ENCODE assay signal across 8 cellular contexts in genomic region chr11:34174411-34175041, GRCh38.
DNase-seq lines count a peak whose midpoint lies in the region; ATAC-seq and TF ChIP-seq lines count a peak whose summit lies in the region.

No MANE protein-coding gene starts in this region.

- H3K9me3 Mint-ChIP-seq in activated CD8-positive, alpha-beta T cell treated with anti-CD3 and anti-CD28 coated beads for 36 hours = no peaks in the 10 kb centered on the region
- H3K9me3 Mint-ChIP-seq in memory B cell = no peaks in the 10 kb centered on the region

- ATAC-seq in GM19035 (IDR thresholded peaks at IDR 0.05; ENCODE audit: unreplicated experiment) (peak; percentile 88), HG03342 (IDR thresholded peaks at IDR 0.05; ENCODE audit: unreplicated experiment) (peak; percentile 87), memory B cell (ENCODE audit: low read depth) (peak; percentile 99)
- peak; percentile 100 for ATAC-seq in activated CD8-positive, alpha-beta T cell treated with anti-CD3 and anti-CD28 coated beads for 36 hours

- intact Hi-C loops in activated CD8-positive, alpha-beta T cell treated with anti-CD3 and anti-CD28 coated beads for 36 hours (cut with micrococcal nuclease) = loop anchor here (1.0 to 10.0 kb wide), 3 partner anchors 68 to 300 kb away; no protein-coding TSS in a partner anchor

- no peaks in the 10 kb centered on the region; the same call in 1 of the 2 replicates for H3K4me1 ChIP-seq in BE2C

- POLR2A ChIA-PET in activated CD8-positive, alpha-beta T cell treated with anti-CD3 and anti-CD28 coated beads for 36 hours (lab: Charles Lee) = interaction anchor here (0.6 to 1.6 kb wide), 5 partner anchors 28 to 186 kb away, joined by 3 to 11 read pairs (median 3); partner anchors contain the start of gene ABTB2

- no peaks in the 10 kb centered on the region for H3K36me3 ChIP-seq in BE2C

- H3K4me3 ChIP-seq in BE2C (ENCODE audit: low read depth, low read length) = peak overlapping the region; percentile 41

- peaks cover 4% of the 10 kb centered on the region for H3K27me3 Mint-ChIP-seq in activated CD8-positive, alpha-beta T cell treated with anti-CD3 and anti-CD28 coated beads for 36 hours
- no peaks in the 10 kb centered on the region for H3K27me3 Mint-ChIP-seq in memory B cell

- no peak overlapping the region for H3K27ac Mint-ChIP-seq in activated CD8-positive, alpha-beta T cell treated with anti-CD3 and anti-CD28 coated beads for 36 hours
- H3K27ac Mint-ChIP-seq in memory B cell = peak overlapping the region; percentile 65

- H3K4me1 Mint-ChIP-seq in activated CD8-positive, alpha-beta T cell treated with anti-CD3 and anti-CD28 coated beads for 36 hours (ENCODE audit: low read depth) = peaks cover 17% of the 10 kb centered on the region
- no peaks in the 10 kb centered on the region for H3K4me1 Mint-ChIP-seq in memory B cell

- H3K9me3 ChIP-seq in BE2C = no peaks in the 10 kb centered on the region; the same call in 1 of the 2 replicates

- DNase-seq in BE2C = peak; percentile 78
- peak; percentile 89 for DNase-seq in NCI-H69 (lab: John Stamatoyannopoulos, UW)
- DNase-seq in activated CD8-positive, alpha-beta T cell treated with anti-CD3 and anti-CD28 coated beads for 36 hours = peak; percentile 91
- peak; percentile 71 for DNase-seq in effector CD4-positive, alpha-beta T cell
- DNase-seq in memory B cell (ENCODE audit: low spot score in 2 of 2) = peak; percentile 74 to 86
- DNase-seq in stimulated activated CD8-positive, alpha-beta memory T cell treated with anti-CD3 and anti-CD28 coated beads, Interleukin-12 subunit alpha, Interleukin-12 subunit beta, amount 100 ng/mL, for 4 hours (ENCODE audit: low read depth) = peak; percentile 67

- no peaks in the 10 kb centered on the region for H3K27me3 ChIP-seq in BE2C

- no peaks in the 10 kb centered on the region for H3K36me3 Mint-ChIP-seq in activated CD8-positive, alpha-beta T cell treated with anti-CD3 and anti-CD28 coated beads for 36 hours (ENCODE audit: low read depth)
- H3K36me3 Mint-ChIP-seq in memory B cell = no peaks in the 10 kb centered on the region

- peak overlapping the region; percentile 15 for H3K4me3 Mint-ChIP-seq in activated CD8-positive, alpha-beta T cell treated with anti-CD3 and anti-CD28 coated beads for 36 hours
- H3K4me3 Mint-ChIP-seq in memory B cell = peak overlapping the region; percentile 69

- TF ChIP-seq CTCF in BE2C (IDR thresholded peaks at IDR 0.05; ENCODE audit: low read depth, low read length) = peak; percentile 70
- TF ChIP-seq CTCF in activated CD8-positive, alpha-beta T cell treated with anti-CD3 and anti-CD28 coated beads for 36 hours (IDR thresholded peaks at IDR 0.05) = peak; percentile 91

- CTCF ChIA-PET in activated CD8-positive, alpha-beta T cell treated with anti-CD3 and anti-CD28 coated beads for 36 hours (lab: Charles Lee) = interaction anchor here (0.6 to 4.4 kb wide), 76 partner anchors 8 to 366 kb away, joined by 3 to 85 read pairs (median 4); partner anchors contain the start of gene ABTB2

Comparison
In these comparisons a context has a peak if more than half of its experiments do, and no peak if none do; other contexts are left out.
1. Peak in every context shown above with its lines: DNase-seq, ATAC-seq and H3K4me3 ChIP-seq.